ENCODE assay signal across 8 cellular contexts in genomic region chr17:7004398-7005253, GRCh38. TPM values are rescaled to one million over a fixed set of nuclear protein-coding genes. Genes with fewer than 3 reads are reported as not detected.
DNase-seq lines count a peak whose midpoint lies in the region; ATAC-seq, FAIRE-seq and TF ChIP-seq lines count a peak whose summit lies in the region.

No MANE protein-coding gene starts in this region.

- H3K9me3 Mint-ChIP-seq in neural progenitor cell, result no peaks in the 10 kb centered on the region

- no peak overlapping the region for H3K27ac Mint-ChIP-seq in neural progenitor cell

- no peaks in the 10 kb centered on the region for H3K79me2 ChIP-seq in neural progenitor cell (ENCODE audit: low read depth)

- 60 to 76% methylated on average over 2 of the region's 2 CpGs for WGBS in esophagus squamous epithelium, 2 donors

- peaks cover 4 to 84% (median 12%) of the 10 kb centered on the region in 3 donors for H3K36me3 ChIP-seq in esophagus squamous epithelium
- no peaks in the 10 kb centered on the region for H3K36me3 ChIP-seq in neural progenitor cell

- H3K27me3 ChIP-seq in esophagus squamous epithelium (no peaks in the 10 kb centered on the region), neural progenitor cell (no peaks in the 10 kb centered on the region)

- H3K27ac ChIP-seq in esophagus squamous epithelium, result peak overlapping the region in 1 of 4 donors; percentile 9
- H3K27ac ChIP-seq in neural progenitor cell, result no peak overlapping the region

- peaks cover 4% of the 10 kb centered on the region for H3K27me3 Mint-ChIP-seq in neural progenitor cell (ENCODE audit: insufficient read depth, low read depth)

- DNase-seq in D721Med (ENCODE audit: insufficient read length, low spot score), result peak; percentile 87
- peak; percentile 48 for DNase-seq in H4 (ENCODE audit: low spot score)
- peak; percentile 40 for DNase-seq in NCI-H2107 (lab: John Stamatoyannopoulos, UW)
- no peak for DNase-seq in esophagus squamous epithelium (lab: John Stamatoyannopoulos, UW)
- peak; percentile 78 for DNase-seq in neural progenitor cell (ENCODE audit: low spot score)
- DNase-seq in GF-D8 (lab: John Stamatoyannopoulos, UW), result no peak

- no peak overlapping the region for H3K9ac ChIP-seq in neural progenitor cell

- no peak overlapping the region for H3K4me2 ChIP-seq in neural progenitor cell

- H2AFZ ChIP-seq in neural progenitor cell (replicated peaks), result no peak overlapping the region

- peaks cover 5% of the 10 kb centered on the region for H4K20me1 ChIP-seq in neural progenitor cell (ENCODE audit: low read depth)

- peaks cover 8% of the 10 kb centered on the region for H3K36me3 Mint-ChIP-seq in neural progenitor cell

- H3K9me3 ChIP-seq in esophagus squamous epithelium, result no peaks in the 10 kb centered on the region
- H3K9me3 ChIP-seq in neural progenitor cell (ENCODE audit: low read depth), result no peaks in the 10 kb centered on the region

- peaks cover 2% of the 10 kb centered on the region for H3K4me1 Mint-ChIP-seq in neural progenitor cell

- no peak overlapping the region for H3K4me3 Mint-ChIP-seq in neural progenitor cell

- H3K4me3 ChIP-seq in esophagus squamous epithelium (no peak overlapping the region), neural progenitor cell (no peak overlapping the region)

- TF ChIP-seq POLR2A in esophagus squamous epithelium (IDR thresholded peaks at IDR 0.05), result no peak

- intact Hi-C loops in esophagus squamous epithelium (cut with DNase I), result loop anchor here (10.0 kb wide), 1 partner anchor 340 kb away; no protein-coding TSS in a partner anchor

- H3K4me1 ChIP-seq in esophagus squamous epithelium, result peaks cover 0 to 32% (median 0%) of the 10 kb centered on the region in 3 donors
- H3K4me1 ChIP-seq in neural progenitor cell, result no peaks in the 10 kb centered on the region

- peaks cover 19% of the 10 kb centered on the region for H3F3A ChIP-seq in neural progenitor cell (ENCODE audit: low read depth)

- TF ChIP-seq CTCF in D721Med (IDR thresholded peaks at IDR 0.05; ENCODE audit: insufficient read depth, missing control alignments) (peak; percentile 57), esophagus squamous epithelium (IDR thresholded peaks at IDR 0.05) (peak; percentile 30 to 78 (median 64)), neural progenitor cell (IDR thresholded peaks at IDR 0.05) (peak; percentile 79)

- ATAC-seq in HG02623 (IDR thresholded peaks at IDR 0.05; ENCODE audit: unreplicated experiment), result no peak

- FAIRE-seq in D721Med (lab: Jason Lieb, UNC) (peak; percentile 86), TTC549 (lab: Jason Lieb, UNC) (peak; percentile 77)

RNA-seq across cellular contexts. Expression of gene RNASEK, which starts 7.8 kb away (rescaled TPM):
- total RNA-seq in H4 (2014; rRNA removed; shearing (Covaris generic)), result 166 and 188 TPM in 2 replicates
- total RNA-seq in esophagus squamous epithelium (100 to 1,000 TPM in 3 of 4 donors, 10 to 100 TPM in 1; 96.1 to 173 (median 137) TPM), neural progenitor cell (ENCODE audit: low replicate concordance) (104 and 137 TPM in 2 replicates)

RNA-seq across cellular contexts. Expression of gene ALOX12, which starts 8.8 kb away (rescaled TPM):
- not detected in 2 replicates for total RNA-seq in H4 (2014; rRNA removed; shearing (Covaris generic))
- total RNA-seq in esophagus squamous epithelium (10 to 100 TPM in 3 of 4 donors, 1 to 10 TPM in 1; 3.8 to 43.5 (median 26.4) TPM), neural progenitor cell (ENCODE audit: low replicate concordance) (0.21 and 0.40 TPM in 2 replicates)

RNA-seq across cellular contexts. Expression of gene BCL6B, which starts 18.2 kb away (rescaled TPM):
- not detected in 2 replicates for total RNA-seq in H4 (2014; rRNA removed; shearing (Covaris generic))
- 1 to 10 TPM in 1 of 4 donors, under 1 TPM in 3; 0.15 to 1.9 (median 0.67) TPM for total RNA-seq in esophagus squamous epithelium
- total RNA-seq in neural progenitor cell (ENCODE audit: low replicate concordance), result 3.8 and 5.3 TPM in 2 replicates

RNA-seq across cellular contexts. Expression of gene SLC16A13, which starts 31.2 kb away (rescaled TPM):
- 0.77 TPM in 1 of 2 replicates, not detected in the other for total RNA-seq in H4 (2014; rRNA removed; shearing (Covaris generic))
- total RNA-seq in esophagus squamous epithelium (1 to 10 TPM; 2.7 to 5.6 (median 3.6) TPM), neural progenitor cell (ENCODE audit: low replicate concordance) (1.4 TPM in 1 of 2 replicates, not detected in the other)

RNA-seq across cellular contexts. Expression of gene SLC16A11, which starts 39.3 kb away (rescaled TPM):
- total RNA-seq in H4 (2014; rRNA removed; shearing (Covaris generic)), result not detected in 2 replicates
- total RNA-seq in esophagus squamous epithelium, result 1 to 10 TPM in 1 of 4 donors, under 1 TPM in 2, not detected in 1; 0.56 to 2.1 (median 0.72) TPM
- not detected in 2 replicates for total RNA-seq in neural progenitor cell (ENCODE audit: low replicate concordance)

Comparison
In these comparisons a context has a peak if more than half of its experiments do, and no peak if none do; other contexts are left out.
1. DNase-seq: peak in D721Med (single experiment), H4 (single experiment), NCI-H2107 (single experiment) and neural progenitor cell (single experiment); none in esophagus squamous epithelium (single experiment) and GF-D8 (single experiment).
2. Peak in every context shown above with its lines, with median percentiles within 50 percentile points of each other: CTCF ChIP-seq.